Comparison of ENCODE assay signal across 8 cellular contexts in the genomic region with DNA sequence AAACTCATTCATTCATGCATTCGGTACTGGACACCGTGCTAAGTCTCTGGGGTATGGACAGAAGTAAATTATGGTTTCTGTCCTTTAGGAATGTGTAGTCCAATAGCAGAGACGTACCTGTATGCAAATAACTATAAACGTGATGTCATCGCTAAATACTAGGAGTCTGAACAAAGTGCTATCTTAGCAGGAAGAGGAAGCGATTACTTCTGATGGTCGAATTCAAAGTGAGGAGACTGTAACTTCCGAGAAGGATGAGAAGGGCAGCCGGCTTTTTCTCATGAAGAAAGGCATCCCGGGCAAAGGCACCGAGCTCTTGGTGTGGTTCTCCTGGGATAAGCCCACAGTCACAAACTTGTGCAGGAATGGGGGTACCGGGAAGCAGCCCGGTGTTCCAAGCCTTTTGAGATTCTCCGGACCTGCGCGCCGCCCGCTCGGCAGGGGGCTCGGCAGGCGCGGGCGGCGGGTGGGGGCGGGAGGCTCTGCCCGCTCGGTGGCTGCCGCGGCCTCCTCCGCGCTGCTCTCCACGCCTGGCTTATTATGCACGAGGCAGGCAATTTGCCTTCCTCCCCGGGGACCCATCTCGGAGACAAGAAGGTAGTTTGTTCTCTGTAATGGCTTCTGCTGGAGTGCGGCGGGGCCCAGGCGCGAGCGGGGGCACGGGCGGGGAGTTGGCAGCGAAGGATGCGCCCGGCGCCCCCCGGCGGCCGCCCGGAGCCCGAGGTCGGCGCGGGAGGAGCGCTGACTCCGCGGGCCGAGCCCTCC.
DNase-seq lines count a peak whose midpoint lies in the region; ATAC-seq and TF ChIP-seq lines count a peak whose summit lies in the region.

No MANE protein-coding gene starts in this region.

- TF ChIP-seq CTCF in AG09309 (IDR thresholded peaks at IDR 0.05; ENCODE audit: control insufficient read depth, insufficient read depth, low read depth, low read length, missing control alignments) (peak; percentile 26), dorsolateral prefrontal cortex (IDR thresholded peaks at IDR 0.05 in 54 of 56, conservative IDR thresholded peaks at IDR 0.05 in 2 of 56; ENCODE audit: low read depth in 1 of 56, partially characterized antibody in 56 of 56) (peak in 49 of 56 donors; percentile 12 to 73 (median 48)), lung (IDR thresholded peaks at IDR 0.05; ENCODE audit: control extremely low read depth, extremely low read depth) (peak; percentile 3)

- no peaks in the 10 kb centered on the region for H3K9me3 Mint-ChIP-seq in stimulated activated effector memory CD8-positive, alpha-beta T cell treated with anti-CD3 and anti-CD28 coated beads, Interleukin-12 subunit alpha, Interleukin-12 subunit beta, amount 100 ng/mL, for 72 hours

- peak overlapping the region; percentile 16; the same call in 1 of the 2 replicates for H3K9ac ChIP-seq in HUES48 (ENCODE audit: low read depth, low read length)

- no peak for DNase-seq in AG09309 (ENCODE audit: low read depth)
- DNase-seq in T-helper 17 cell, result no peak
- DNase-seq in dorsolateral prefrontal cortex, result peak in 2 of 10 donors; percentile 14 to 60
- no peak for DNase-seq in lung (ENCODE audit: low spot score)
- DNase-seq in stimulated activated effector memory CD8-positive, alpha-beta T cell treated with anti-CD3 and anti-CD28 coated beads, Interleukin-12 subunit alpha, Interleukin-12 subunit beta, amount 100 ng/mL, for 72 hours (ENCODE audit: low spot score in 2 of 2), result peak in 1 of 2 donors; percentile 55

- peak; percentile 66 for ATAC-seq in T-helper 17 cell
- peak; percentile 69 for ATAC-seq in lung (ENCODE audit: insufficient read depth, low FRiP score)
- ATAC-seq in stimulated activated effector memory CD8-positive, alpha-beta T cell treated with anti-CD3 and anti-CD28 coated beads, Interleukin-12 subunit alpha, Interleukin-12 subunit beta, amount 100 ng/mL, for 72 hours, result peak; percentile 61
- ATAC-seq in GM19351 (IDR thresholded peaks at IDR 0.05; ENCODE audit: unreplicated experiment), result no peak
- no peak for ATAC-seq in HG03571 (IDR thresholded peaks at IDR 0.05; ENCODE audit: unreplicated experiment)

- peak overlapping the region; percentile 45 for H3K4me3 ChIP-seq in AG09309 (ENCODE audit: control insufficient read depth, low read depth, low read length)
- H3K4me3 ChIP-seq in HUES48 (ENCODE audit: low read depth, low read length), result peak overlapping the region; percentile 68
- H3K4me3 ChIP-seq in dorsolateral prefrontal cortex, result peak overlapping the region; percentile 29 to 73 (median 59)
- peak overlapping the region; percentile 16 for H3K4me3 ChIP-seq in lung

- peaks cover 8% of the 10 kb centered on the region for H3K36me3 Mint-ChIP-seq in T-helper 17 cell (ENCODE audit: low read depth)
- no peaks in the 10 kb centered on the region for H3K36me3 Mint-ChIP-seq in stimulated activated effector memory CD8-positive, alpha-beta T cell treated with anti-CD3 and anti-CD28 coated beads, Interleukin-12 subunit alpha, Interleukin-12 subunit beta, amount 100 ng/mL, for 72 hours

- 0 out of 2 replicates have a peak, but pooled peaks cover 2% of the 10 kb centered on the region for H3K9me3 ChIP-seq in HUES48 (ENCODE audit: control insufficient read depth, insufficient read depth, low read length)
- H3K9me3 ChIP-seq in T-helper 17 cell (ENCODE audit: control insufficient read depth, low read length, poor library complexity, severe bottlenecking), result no peaks in the 10 kb centered on the region
- no peaks in the 10 kb centered on the region for H3K9me3 ChIP-seq in lung (ENCODE audit: control insufficient read depth in 2 of 2, insufficient read depth in 1 of 2, low read length in 1 of 2)

- intact Hi-C loops in dorsolateral prefrontal cortex (cut with DNase I), result no loop called here

- peak overlapping the region; percentile 75 for H3K27ac ChIP-seq in HUES48 (ENCODE audit: low read depth, low read length)
- H3K27ac ChIP-seq in dorsolateral prefrontal cortex, result no peak overlapping the region
- H3K27ac ChIP-seq in lung (ENCODE audit: low read depth in 1 of 2, low read length in 1 of 2), result no peak overlapping the region

- peak overlapping the region; percentile 39 for H3K27ac Mint-ChIP-seq in T-helper 17 cell
- no peak overlapping the region for H3K27ac Mint-ChIP-seq in stimulated activated effector memory CD8-positive, alpha-beta T cell treated with anti-CD3 and anti-CD28 coated beads, Interleukin-12 subunit alpha, Interleukin-12 subunit beta, amount 100 ng/mL, for 72 hours

- peaks cover 20% of the 10 kb centered on the region for H3K4me1 ChIP-seq in HUES48 (ENCODE audit: control insufficient read depth, insufficient read depth, low read length)
- peaks cover 0 to 2% of the 10 kb centered on the region in 2 donors for H3K4me1 ChIP-seq in lung (ENCODE audit: control insufficient read depth in 2 of 2, insufficient read depth in 2 of 2, low read length in 2 of 2)

- H3K27me3 ChIP-seq in HUES48 (ENCODE audit: control insufficient read depth, insufficient read depth, low read length) (peaks cover 37% of the 10 kb centered on the region), dorsolateral prefrontal cortex (peaks cover 0 to 41% (median 10%) of the 10 kb centered on the region in 45 donors), lung (ENCODE audit: control insufficient read depth, insufficient read depth) (no peaks in the 10 kb centered on the region)

- H3K27me3 Mint-ChIP-seq in T-helper 17 cell, result peaks cover 57% of the 10 kb centered on the region

- H3K36me3 ChIP-seq in HUES48 (ENCODE audit: control insufficient read depth, insufficient read depth, low read length) (no peaks in the 10 kb centered on the region), lung (ENCODE audit: control insufficient read depth in 2 of 2, insufficient read depth in 2 of 2, low read length in 2 of 2) (no peaks in the 10 kb centered on the region)

- peaks cover 20% of the 10 kb centered on the region for H3K4me1 Mint-ChIP-seq in T-helper 17 cell
- peaks cover 13% of the 10 kb centered on the region for H3K4me1 Mint-ChIP-seq in stimulated activated effector memory CD8-positive, alpha-beta T cell treated with anti-CD3 and anti-CD28 coated beads, Interleukin-12 subunit alpha, Interleukin-12 subunit beta, amount 100 ng/mL, for 72 hours

- 5 to 6% methylated on average over 57 to 58 of the region's 58 CpGs for WGBS in lung, 2 donors

- H3K4me3 Mint-ChIP-seq in T-helper 17 cell, result peak overlapping the region; percentile 83
- peak overlapping the region; percentile 60 for H3K4me3 Mint-ChIP-seq in stimulated activated effector memory CD8-positive, alpha-beta T cell treated with anti-CD3 and anti-CD28 coated beads, Interleukin-12 subunit alpha, Interleukin-12 subunit beta, amount 100 ng/mL, for 72 hours

Comparison
In these comparisons a context has a peak if more than half of its experiments do, and no peak if none do; other contexts are left out.
1. H3K4me3 ChIP-seq: peak in every context shown above with its lines; median percentile 68 in HUES48; 59 in dorsolateral prefrontal cortex; 45 in AG09309; 16 in lung.
2. ATAC-seq: peak in T-helper 17 cell (single experiment), lung (single experiment) and stimulated activated effector memory CD8-positive, alpha-beta T cell treated with anti-CD3 and anti-CD28 coated beads, Interleukin-12 subunit alpha, Interleukin-12 subunit beta, amount 100 ng/mL, for 72 hours (single experiment); none in GM19351 (single experiment) and HG03571 (single experiment).
3. Peak in every context shown above with its lines, with median percentiles within 50 percentile points of each other: CTCF ChIP-seq.